1 cellular context compared by ENCODE assay signal in genomic region chr6:109059148-109059547, GRCh38.
A peak's percentile ranks its signal among the peaks of the same experiment; 100 is the strongest.
TF ChIP-seq lines count a peak whose summit lies in the region.

No MANE protein-coding gene starts in this region.

TF ChIP-seq in liver, 16 proteins besides CTCF, POLR2A, EP300 and RAD21 (continued from another document):
- TF ChIP-seq ATF3 (IDR thresholded peaks at IDR 0.05), result no peak
- TF ChIP-seq REST (IDR thresholded peaks at IDR 0.05), result peak; percentile 47
- peak; percentile 11 for TF ChIP-seq FOXA2 (IDR thresholded peaks at IDR 0.05)
- no peak for TF ChIP-seq GABPA (IDR thresholded peaks at IDR 0.05 in 1 of 2, conservative IDR thresholded peaks at IDR 0.05 in 1 of 2)
